ENCODE assay signal across 8 cellular contexts in the genomic region with DNA sequence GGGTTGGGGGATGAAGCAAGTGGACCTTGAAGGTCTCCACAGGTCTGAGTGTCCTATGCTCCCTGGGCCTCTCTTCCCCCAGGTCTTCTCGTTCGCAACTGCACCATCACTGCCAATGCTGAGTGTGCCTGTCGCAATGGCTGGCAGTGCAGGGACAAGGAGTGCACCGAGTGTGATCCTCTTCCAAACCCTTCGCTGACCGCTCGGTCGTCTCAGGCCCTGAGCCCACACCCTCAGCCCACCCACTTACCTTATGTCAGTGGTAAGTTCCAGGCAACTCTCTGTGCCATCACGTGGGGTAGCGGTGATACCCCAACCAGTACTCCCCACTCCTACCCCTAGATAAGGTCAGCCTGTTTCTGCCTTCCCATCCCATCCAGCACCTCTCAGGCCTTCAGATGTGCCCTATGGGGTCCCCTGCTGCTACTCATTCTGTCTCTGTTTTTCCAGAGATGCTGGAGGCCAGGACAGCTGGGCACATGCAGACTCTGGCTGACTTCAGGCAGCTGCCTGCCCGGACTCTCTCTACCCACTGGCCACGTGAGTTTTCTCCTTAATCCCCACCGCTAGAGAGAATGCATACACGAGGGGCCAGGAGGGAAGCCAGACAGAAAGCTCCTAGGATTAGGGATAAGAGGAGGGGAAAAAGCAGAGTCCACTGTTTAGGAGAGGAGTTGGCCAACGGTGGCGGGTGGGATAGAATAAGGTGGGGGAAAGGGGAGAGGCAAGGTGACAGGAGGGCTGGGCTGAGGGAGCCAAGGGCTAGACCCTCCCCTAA. TPM values are rescaled to one million over a fixed set of nuclear protein-coding genes. Genes with fewer than 3 reads are reported as not detected.
A peak's percentile ranks its signal among the peaks of the same experiment; 100 is the strongest.
DNase-seq lines count a peak whose midpoint lies in the region; FAIRE-seq and TF ChIP-seq lines count a peak whose summit lies in the region.

No MANE protein-coding gene starts in this region.

- no peaks in the 10 kb centered on the region for H3K27me3 ChIP-seq in stomach

- no peaks in the 10 kb centered on the region for H3K9me3 Mint-ChIP-seq in activated naive CD8-positive, alpha-beta T cell (ENCODE audit: low read depth)

- in situ Hi-C loops in G401 (cut with HindIII; ENCODE audit: low sequenced_read_pairs), result no loop called here

- no peak for DNase-seq in Jurkat, Clone E6-1 (ENCODE audit: low read depth, low spot score)
- DNase-seq in kidney, result no peak
- no peak for DNase-seq in stomach
- DNase-seq in NCI-H345 (lab: John Stamatoyannopoulos, UW), result no peak
- no peak for DNase-seq in putamen (ENCODE audit: low spot score)
- DNase-seq in AG08396 (ENCODE audit: low spot score), result no peak
- no peak for DNase-seq in G401 (ENCODE audit: low spot score)

- H3K4me1 ChIP-seq in kidney (ENCODE audit: control insufficient read depth in 1 of 2, insufficient read depth in 1 of 2, low read depth in 1 of 2, low read length in 2 of 2) (peaks cover 17 to 24% of the 10 kb centered on the region in 2 donors), stomach (peaks cover 20 to 49% (median 39%) of the 10 kb centered on the region in 4 donors)

- no peak for TF ChIP-seq POLR2A in stomach (IDR thresholded peaks at IDR 0.05)

- H3K4me3 ChIP-seq in Jurkat, Clone E6-1 (ENCODE audit: low read length), result peak overlapping the region; percentile 93
- H3K4me3 ChIP-seq in kidney (ENCODE audit: low read length in 2 of 2), result peak overlapping the region; percentile 88 to 92
- peak overlapping the region; percentile 62 to 73 (median 66) for H3K4me3 ChIP-seq in stomach

- H3K36me3 Mint-ChIP-seq in activated naive CD8-positive, alpha-beta T cell, result peaks cover 31% of the 10 kb centered on the region

- no peaks in the 10 kb centered on the region for H3K27me3 Mint-ChIP-seq in activated naive CD8-positive, alpha-beta T cell

- peaks cover 74% of the 10 kb centered on the region for H3K4me1 Mint-ChIP-seq in activated naive CD8-positive, alpha-beta T cell (ENCODE audit: low read depth)

- peak overlapping the region; percentile 99 for H3K4me3 Mint-ChIP-seq in activated naive CD8-positive, alpha-beta T cell

- peaks cover 9 to 15% of the 10 kb centered on the region in 2 donors for H3K36me3 ChIP-seq in kidney (ENCODE audit: control insufficient read depth in 1 of 2, insufficient read depth in 2 of 2, low read length in 2 of 2)
- H3K36me3 ChIP-seq in stomach, result peaks cover 13 to 51% (median 48%) of the 10 kb centered on the region in 4 donors

- WGBS in stomach, 5 donors, result 66 to 79% (median 73%) methylated on average over 14 to 16 of the region's 16 CpGs

- intact Hi-C loops in kidney (cut with DNase I), result loop anchor here (10.0 kb wide), 1 partner anchor 115 kb away; no protein-coding TSS in a partner anchor
- intact Hi-C loops in stomach (cut with DNase I; ENCODE audit: low total_unique reads), result no loop called here

- no peak for TF ChIP-seq EP300 in stomach (IDR thresholded peaks at IDR 0.05)

- no peaks in the 10 kb centered on the region for H3K9me3 ChIP-seq in kidney (ENCODE audit: control insufficient read depth in 1 of 2, low read length in 2 of 2)
- no peaks in the 10 kb centered on the region for H3K9me3 ChIP-seq in stomach

- H3K27ac Mint-ChIP-seq in activated naive CD8-positive, alpha-beta T cell, result peak overlapping the region; percentile 99

- no peak for TF ChIP-seq CTCF in kidney (IDR thresholded peaks at IDR 0.05; ENCODE audit: borderline replicate concordance, extremely low read depth, insufficient read depth)
- no peak for TF ChIP-seq CTCF in stomach (IDR thresholded peaks at IDR 0.05)

- H3K9ac ChIP-seq in kidney (ENCODE audit: low read length in 2 of 2), result peak overlapping the region in 1 of 2 donors; percentile 98

- no peak for FAIRE-seq in kidney (lab: Jason Lieb, UNC)

- H3K27ac ChIP-seq in kidney (ENCODE audit: low read depth in 2 of 2, low read length in 2 of 2) (peak overlapping the region in 1 of 2 donors; percentile 99), stomach (peak overlapping the region in 4 of 5 donors; percentile 96 to 98 (median 97))

RNA-seq across cellular contexts. Expression of a gene that starts 1.6 kb away (rescaled TPM):
- polyA plus RNA-seq in Jurkat, Clone E6-1 (2012; ENCODE audit: insufficient read depth, insufficient read length), result 15.2 TPM
- total RNA-seq in kidney (44.7 TPM), stomach (100 to 1,000 TPM in 1 of 5 donors, 10 to 100 TPM in 4; 15.2 to 115 (median 40.0) TPM)
- polyA plus RNA-seq in kidney (ENCODE audit: insufficient read depth, low read depth, low replicate concordance) (34.5 TPM), stomach (10 to 100 TPM; 13.0 to 15.3 (median 15.1) TPM)
- 0.25 TPM in 1 of 2 replicates, not detected in the other for total RNA-seq in G401 (2014; rRNA removed; shearing (Covaris generic))

RNA-seq across cellular contexts. Expression of a gene that starts 5.5 kb away (rescaled TPM):
- polyA plus RNA-seq in Jurkat, Clone E6-1 (2012; ENCODE audit: insufficient read depth, insufficient read length), result 6.7 TPM
- 6.6 TPM for total RNA-seq in kidney
- polyA plus RNA-seq in kidney (ENCODE audit: insufficient read depth, low read depth, low replicate concordance), result not detected
- total RNA-seq in stomach, result 1 to 10 TPM in 1 of 5 donors, under 1 TPM in 1, not detected in 3; 0.92 to 8.7 TPM
- 1 to 10 TPM; 1.7 to 5.8 (median 3.2) TPM for polyA plus RNA-seq in stomach
- total RNA-seq in G401 (2014; rRNA removed; shearing (Covaris generic)), result not detected in 2 replicates

RNA-seq across cellular contexts. Expression of a gene that starts 20.2 kb away (rescaled TPM):
- 26.8 TPM for polyA plus RNA-seq in Jurkat, Clone E6-1 (2012; ENCODE audit: insufficient read depth, insufficient read length)
- total RNA-seq in kidney (13.2 TPM), stomach (10 to 100 TPM in 2 of 5 donors, 1 to 10 TPM in 3; 1.2 to 16.5 (median 4.8) TPM)
- polyA plus RNA-seq in kidney (ENCODE audit: insufficient read depth, low read depth, low replicate concordance) (4.9 TPM), stomach (1 to 10 TPM in 2 of 3 donors, not detected in 1; 2.6 to 8.9 TPM)
- 7.6 and 9.3 TPM in 2 replicates for total RNA-seq in G401 (2014; rRNA removed; shearing (Covaris generic))

RNA-seq across cellular contexts. Expression of a gene that starts 42.8 kb away (rescaled TPM):
- 450 TPM for polyA plus RNA-seq in Jurkat, Clone E6-1 (2012; ENCODE audit: insufficient read depth, insufficient read length)
- total RNA-seq in kidney, result 132 TPM
- 268 TPM for polyA plus RNA-seq in kidney (ENCODE audit: insufficient read depth, low read depth, low replicate concordance)
- 100 to 1,000 TPM in 1 of 5 donors, 10 to 100 TPM in 4; 26.8 to 146 (median 50.7) TPM for total RNA-seq in stomach
- 100 to 1,000 TPM; 108 to 143 (median 128) TPM for polyA plus RNA-seq in stomach
- total RNA-seq in G401 (2014; rRNA removed; shearing (Covaris generic)), result 363 and 396 TPM in 2 replicates

RNA-seq across cellular contexts. Expression of a gene that starts 43.6 kb away (rescaled TPM):
- 88.5 TPM for polyA plus RNA-seq in Jurkat, Clone E6-1 (2012; ENCODE audit: insufficient read depth, insufficient read length)
- total RNA-seq in kidney (23.4 TPM), stomach (100 to 1,000 TPM in 1 of 5 donors, 10 to 100 TPM in 4; 15.4 to 105 (median 17.9) TPM)
- polyA plus RNA-seq in kidney (ENCODE audit: insufficient read depth, low read depth, low replicate concordance) (4.5 TPM), stomach (10 to 100 TPM in 1 of 3 donors, 1 to 10 TPM in 2; 8.3 to 18.3 (median 9.7) TPM)
- 86.1 and 102 TPM in 2 replicates for total RNA-seq in G401 (2014; rRNA removed; shearing (Covaris generic))

Comparison
In these comparisons a context has a peak if more than half of its experiments do, and no peak if none do; other contexts are left out.
1. RNA of a gene that starts 1.6 kb away (total RNA-seq): 44.7 TPM in kidney (single experiment) and 15.2 to 115 TPM in stomach; 0.25 TPM in G401; every median in the first group is over 10 times any median in the second.
2. Peak in every context shown above with its lines, with median percentiles within 50 percentile points of each other: H3K4me3 ChIP-seq.